ENCODE assay signal across 19 cellular contexts in genomic region chr14:105601360-105602242, GRCh38.
DNase-seq lines count a peak whose midpoint lies in the region; ATAC-seq and TF ChIP-seq lines count a peak whose summit lies in the region.
"Had no signal": no experiment of that assay in that cellular context is flagged by ENCODE, and none has a peak within 500 bp of the region (broad histone marks: within the 10 kb centered on the region; RNA-seq: fewer than 3 reads in every experiment).

No MANE protein-coding gene starts in this region.

- peak overlapping the region; percentile 8 for H3K14ac ChIP-seq in neuronal stem cell (ENCODE audit: low read length)

- no peak overlapping the region for H3K9ac ChIP-seq in neuronal stem cell (ENCODE audit: low read depth, low read length, poor library complexity)

- H3K23ac ChIP-seq in neuronal stem cell (ENCODE audit: low read depth, low read length, poor library complexity) = no peak overlapping the region

- intact Hi-C loops in Right ventricle myocardium inferior (cut with DNase I) = no loop called here
- intact Hi-C loops in heart right ventricle (cut with DNase I) = no loop called here

- H3K4me1 ChIP-seq in heart right ventricle (no peaks in the 10 kb centered on the region), neuronal stem cell (ENCODE audit: control insufficient read depth in 2 of 2, insufficient read depth in 1 of 2, low read depth in 1 of 2, low read length in 2 of 2) (no peaks in the 10 kb centered on the region)
- H3K4me1 ChIP-seq: Peyer's patch had no signal

- no peak overlapping the region for H3K4me3 ChIP-seq in heart right ventricle
- no peak overlapping the region for H3K4me3 ChIP-seq in coronary artery
- H3K4me3 ChIP-seq in neuronal stem cell (ENCODE audit: low read length in 2 of 2) = peak overlapping the region in 1 of 2 donors; percentile 49
- H3K4me3 ChIP-seq: GM23338, Peyer's patch had no signal

- no peak overlapping the region for H3K27ac ChIP-seq in heart right ventricle
- no peak overlapping the region for H3K27ac ChIP-seq in coronary artery
- H3K27ac ChIP-seq in neuronal stem cell (replicated peaks; ENCODE audit: low read length) = no peak overlapping the region
- H3K27ac ChIP-seq: HL-60, Peyer's patch had no signal

- H3K4me2 ChIP-seq in neuronal stem cell (ENCODE audit: insufficient read depth, low read length, poor library complexity, severe bottlenecking) = no peak overlapping the region
- H3K4me2 ChIP-seq: GM23338 had no signal

- H3K9me3 ChIP-seq in heart right ventricle (no peaks in the 10 kb centered on the region), neuronal stem cell (replicated peaks in 1 of 2; ENCODE audit: control insufficient read depth in 2 of 2, insufficient read depth in 1 of 2, low read depth in 1 of 2, low read length in 2 of 2) (peaks cover 0 to 37% of the 10 kb centered on the region in 2 donors)
- H3K9me3 ChIP-seq: Peyer's patch had no signal

- H4K91ac ChIP-seq in neuronal stem cell (ENCODE audit: low read depth, low read length, poor library complexity) = no peak overlapping the region

- peaks cover 3% of the 10 kb centered on the region for H3K79me1 ChIP-seq in neuronal stem cell (ENCODE audit: low read depth, low read length)

- no peak overlapping the region for H2AK5ac ChIP-seq in neuronal stem cell (ENCODE audit: low read depth, low read length)

- DNase-seq in Right ventricle myocardium inferior (ENCODE audit: missing footprints) (peak; percentile 57), heart right ventricle (no peak), coronary artery (ENCODE audit: low spot score) (peak; percentile 52), neuronal stem cell (ENCODE audit: low spot score) (no peak), amniotic stem cell (lab: John Stamatoyannopoulos, UW) (no peak), NCI-H2196 treated with DMSO at 0.1 percent for 48 hours (lab: John Stamatoyannopoulos, UW; ENCODE audit: unreplicated experiment) (no peak)
- DNase-seq: AML-193; CD4-positive, alpha-beta T cell; DMS79 treated with DMSO at 0.1 percent for 48 hours; KBM-7; NCI-H1048; NCI-H1694; NCI-H2107; NCI-H345; SHP77 had no signal

- H2BK15ac ChIP-seq in neuronal stem cell (ENCODE audit: low read length) = no peak overlapping the region

- H2BK12ac ChIP-seq in neuronal stem cell (ENCODE audit: low read length) = no peak overlapping the region

- no peak overlapping the region for H2BK120ac ChIP-seq in neuronal stem cell (ENCODE audit: low read depth, low read length)

- WGBS in heart right ventricle, 2 donors = 83% methylated on average over 20 of the region's 20 CpGs
- WGBS in neuronal stem cell (ENCODE audit: extremely low coverage in 2 of 2, insufficient read length in 2 of 2, insufficient replicate concordance in 1 of 2), 2 donors = no CpG with 5 or more reads among the region's 20 CpGs

- H4K8ac ChIP-seq in neuronal stem cell (ENCODE audit: low read depth, low read length) = no peak overlapping the region

- H3K4ac ChIP-seq in neuronal stem cell (ENCODE audit: low read length) = no peak overlapping the region

- TF ChIP-seq CTCF in heart right ventricle (IDR thresholded peaks at IDR 0.05) = no peak
- no peak for TF ChIP-seq CTCF in coronary artery (IDR thresholded peaks at IDR 0.05)

- H2BK5ac ChIP-seq in neuronal stem cell (ENCODE audit: low read length) = no peak overlapping the region

- H2AFZ ChIP-seq in neuronal stem cell (ENCODE audit: low read length) = no peak overlapping the region
- H2AFZ ChIP-seq: GM23338 had no signal

- H3K36me3 ChIP-seq in heart right ventricle (no peaks in the 10 kb centered on the region), neuronal stem cell (replicated peaks in 1 of 2; ENCODE audit: control insufficient read depth in 2 of 2, insufficient read depth in 2 of 2, low read length in 2 of 2) (no peaks in the 10 kb centered on the region)
- H3K36me3 ChIP-seq: Peyer's patch had no signal

- ATAC-seq in Right ventricle myocardium inferior (no peak), heart right ventricle (no peak), GM18519 (IDR thresholded peaks at IDR 0.05; ENCODE audit: low FRiP score, unreplicated experiment) (no peak)
- ATAC-seq: GM23338 had no signal

- H3K18ac ChIP-seq in neuronal stem cell (ENCODE audit: low read length) = no peak overlapping the region

- peaks cover 0 to 15% (median 0%) of the 10 kb centered on the region in 7 donors for H3K27me3 ChIP-seq in heart right ventricle
- H3K27me3 ChIP-seq in neuronal stem cell (ENCODE audit: control insufficient read depth in 3 of 3, insufficient read depth in 3 of 3, low read depth in 1 of 3, low read length in 3 of 3) = peaks cover 0 to 23% (median 0%) of the 10 kb centered on the region in 3 experiments
- H3K27me3 ChIP-seq: Peyer's patch had no signal

Comparison
In these comparisons a context has a peak if more than half of its experiments do, and no peak if none do; other contexts are left out.
1. DNase-seq: peak in Right ventricle myocardium inferior (single experiment) and coronary artery (single experiment); none in heart right ventricle (0 of 2), neuronal stem cell (single experiment), amniotic stem cell (single experiment) and NCI-H2196 treated with DMSO at 0.1 percent for 48 hours (single experiment).